ENCODE assay signal across 1 cellular context in the genomic region with DNA sequence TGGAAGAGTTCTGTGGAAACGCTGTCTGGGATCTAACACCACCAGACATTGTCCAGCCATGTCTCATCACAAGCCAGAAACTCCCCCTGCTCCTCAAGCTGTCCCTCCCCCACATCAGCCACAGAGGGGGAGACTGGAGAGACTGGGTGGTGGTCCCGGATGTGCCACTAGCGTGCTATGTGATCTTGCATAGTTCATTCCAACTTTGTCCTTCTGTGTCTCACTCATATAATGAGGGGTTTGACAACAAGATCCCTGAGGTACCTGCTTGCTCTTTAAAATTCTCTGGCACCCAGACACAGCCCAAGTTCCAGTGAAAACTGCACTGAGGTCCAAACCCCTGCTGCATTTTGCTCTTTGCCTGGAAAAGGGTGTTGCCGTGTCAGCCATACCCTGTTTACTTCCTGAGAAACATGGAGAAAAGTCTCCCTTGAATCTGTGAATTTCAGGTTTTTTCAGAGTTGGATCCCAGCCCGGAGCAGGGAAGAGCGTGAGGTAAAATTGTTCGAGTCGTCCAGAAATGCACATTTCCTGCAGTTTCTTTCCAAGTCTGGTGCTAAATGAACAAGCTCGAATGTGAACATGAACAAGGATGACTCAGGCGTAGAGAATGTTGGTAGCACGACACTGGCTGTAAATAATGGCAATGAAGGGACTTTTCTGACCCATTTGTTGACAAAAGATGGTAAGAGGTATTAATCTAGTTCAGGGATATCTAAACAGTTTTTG.
TF ChIP-seq lines count a peak whose summit lies in the region.

No MANE protein-coding gene starts in this region.

TF ChIP-seq in GM23338, 12 proteins besides CTCF, POLR2A, EP300 and RAD21 (continued from another document):
- TF ChIP-seq, protein P1, sequence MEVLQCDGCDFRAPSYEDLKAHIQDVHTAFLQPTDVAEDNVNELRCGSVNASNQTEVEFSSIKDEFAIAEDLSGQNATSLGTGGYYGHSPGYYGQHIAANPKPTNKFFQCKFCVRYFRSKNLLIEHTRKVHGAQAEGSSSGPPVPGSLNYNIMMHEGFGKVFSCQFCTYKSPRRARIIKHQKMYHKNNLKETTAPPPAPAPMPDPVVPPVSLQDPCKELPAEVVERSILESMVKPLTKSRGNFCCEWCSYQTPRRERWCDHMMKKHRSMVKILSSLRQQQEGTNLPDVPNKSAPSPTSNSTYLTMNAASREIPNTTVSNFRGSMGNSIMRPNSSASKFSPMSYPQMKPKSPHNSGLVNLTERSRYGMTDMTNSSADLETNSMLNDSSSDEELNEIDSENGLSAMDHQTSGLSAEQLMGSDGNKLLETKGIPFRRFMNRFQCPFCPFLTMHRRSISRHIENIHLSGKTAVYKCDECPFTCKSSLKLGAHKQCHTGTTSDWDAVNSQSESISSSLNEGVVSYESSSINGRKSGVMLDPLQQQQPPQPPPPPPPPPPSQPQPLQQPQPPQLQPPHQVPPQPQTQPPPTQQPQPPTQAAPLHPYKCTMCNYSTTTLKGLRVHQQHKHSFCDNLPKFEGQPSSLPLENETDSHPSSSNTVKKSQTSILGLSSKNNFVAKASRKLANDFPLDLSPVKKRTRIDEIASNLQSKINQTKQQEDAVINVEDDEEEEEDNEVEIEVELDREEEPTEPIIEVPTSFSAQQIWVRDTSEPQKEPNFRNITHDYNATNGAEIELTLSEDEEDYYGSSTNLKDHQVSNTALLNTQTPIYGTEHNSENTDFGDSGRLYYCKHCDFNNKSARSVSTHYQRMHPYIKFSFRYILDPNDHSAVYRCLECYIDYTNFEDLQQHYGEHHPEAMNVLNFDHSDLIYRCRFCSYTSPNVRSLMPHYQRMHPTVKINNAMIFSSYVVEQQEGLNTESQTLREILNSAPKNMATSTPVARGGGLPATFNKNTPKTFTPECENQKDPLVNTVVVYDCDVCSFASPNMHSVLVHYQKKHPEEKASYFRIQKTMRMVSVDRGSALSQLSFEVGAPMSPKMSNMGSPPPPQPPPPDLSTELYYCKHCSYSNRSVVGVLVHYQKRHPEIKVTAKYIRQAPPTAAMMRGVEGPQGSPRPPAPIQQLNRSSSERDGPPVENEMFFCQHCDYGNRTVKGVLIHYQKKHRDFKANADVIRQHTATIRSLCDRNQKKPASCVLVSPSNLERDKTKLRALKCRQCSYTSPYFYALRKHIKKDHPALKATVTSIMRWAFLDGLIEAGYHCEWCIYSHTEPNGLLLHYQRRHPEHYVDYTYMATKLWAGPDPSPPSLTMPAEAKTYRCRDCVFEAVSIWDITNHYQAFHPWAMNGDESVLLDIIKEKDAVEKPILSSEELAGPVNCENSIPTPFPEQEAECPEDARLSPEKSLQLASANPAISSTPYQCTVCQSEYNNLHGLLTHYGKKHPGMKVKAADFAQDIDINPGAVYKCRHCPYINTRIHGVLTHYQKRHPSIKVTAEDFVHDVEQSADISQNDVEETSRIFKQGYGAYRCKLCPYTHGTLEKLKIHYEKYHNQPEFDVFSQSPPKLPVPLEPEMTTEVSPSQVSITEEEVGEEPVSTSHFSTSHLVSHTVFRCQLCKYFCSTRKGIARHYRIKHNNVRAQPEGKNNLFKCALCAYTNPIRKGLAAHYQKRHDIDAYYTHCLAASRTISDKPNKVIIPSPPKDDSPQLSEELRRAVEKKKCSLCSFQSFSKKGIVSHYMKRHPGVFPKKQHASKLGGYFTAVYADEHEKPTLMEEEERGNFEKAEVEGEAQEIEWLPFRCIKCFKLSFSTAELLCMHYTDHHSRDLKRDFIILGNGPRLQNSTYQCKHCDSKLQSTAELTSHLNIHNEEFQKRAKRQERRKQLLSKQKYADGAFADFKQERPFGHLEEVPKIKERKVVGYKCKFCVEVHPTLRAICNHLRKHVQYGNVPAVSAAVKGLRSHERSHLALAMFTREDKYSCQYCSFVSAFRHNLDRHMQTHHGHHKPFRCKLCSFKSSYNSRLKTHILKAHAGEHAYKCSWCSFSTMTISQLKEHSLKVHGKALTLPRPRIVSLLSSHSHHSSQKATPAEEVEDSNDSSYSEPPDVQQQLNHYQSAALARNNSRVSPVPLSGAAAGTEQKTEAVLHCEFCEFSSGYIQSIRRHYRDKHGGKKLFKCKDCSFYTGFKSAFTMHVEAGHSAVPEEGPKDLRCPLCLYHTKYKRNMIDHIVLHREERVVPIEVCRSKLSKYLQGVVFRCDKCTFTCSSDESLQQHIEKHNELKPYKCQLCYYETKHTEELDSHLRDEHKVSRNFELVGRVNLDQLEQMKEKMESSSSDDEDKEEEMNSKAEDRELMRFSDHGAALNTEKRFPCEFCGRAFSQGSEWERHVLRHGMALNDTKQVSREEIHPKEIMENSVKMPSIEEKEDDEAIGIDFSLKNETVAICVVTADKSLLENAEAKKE (CRISPR knock-in tag; IDR thresholded peaks at IDR 0.05), result no peak
- TF ChIP-seq STAT1 (IDR thresholded peaks at IDR 0.05; ENCODE audit: unreplicated experiment), result no peak
- TF ChIP-seq CREB1 (CRISPR knock-in tag; IDR thresholded peaks at IDR 0.05; ENCODE audit: low read depth), result no peak
- TF ChIP-seq POLR2AphosphoS5 (IDR thresholded peaks at IDR 0.05; ENCODE audit: low read depth), result no peak
